In the genomic region with DNA sequence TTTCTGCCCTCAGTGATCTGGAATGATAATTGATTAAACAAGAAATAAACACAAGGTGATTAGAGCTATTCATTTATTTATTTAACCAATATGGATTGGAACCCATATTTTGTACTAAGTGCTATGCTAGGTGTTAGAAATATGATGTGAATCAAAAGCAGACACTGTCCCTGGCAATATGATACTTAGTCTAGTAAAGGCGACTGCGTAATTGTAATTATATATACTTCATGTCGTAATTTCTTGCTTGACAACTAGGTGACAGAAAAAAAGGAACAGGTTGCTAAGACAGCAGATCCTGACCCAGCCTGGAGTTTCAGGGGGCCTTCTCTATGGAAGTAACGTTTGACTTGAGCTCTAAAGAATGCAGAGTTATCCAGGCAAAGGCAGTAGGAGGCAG, we compare ENCODE assay signal across 38 cellular contexts.
"Had no signal": no experiment of that assay in that cellular context is flagged by ENCODE, and none has a peak within 500 bp of the region (broad histone marks: within the 10 kb centered on the region; RNA-seq: fewer than 3 reads in every experiment).

No MANE protein-coding gene starts in this region.

- H3K4me1 ChIP-seq: adrenal gland, ascending aorta, body of pancreas, breast epithelium had no signal

- H3K27me3 ChIP-seq: ascending aorta, body of pancreas, brain microvascular endothelial cell, cardiac muscle cell had no signal

- H3K4me3 ChIP-seq: adrenal gland, ascending aorta, body of pancreas, breast epithelium, cardiac muscle cell had no signal

- DNase-seq: activated effector memory CD4-positive, alpha-beta T cell treated with anti-CD3 and anti-CD28 coated beads, Interleukin-2, amount 50 U/mL, for 16 hours; activated effector memory CD4-positive, alpha-beta T cell treated with Interleukin-2 at 50 U/mL for 16 hours; activated gamma-delta T cell; activated gamma-delta T cell treated with Interleukin-2 at 50 U/mL for 16 hours; activated naive CD4-positive, alpha-beta T cell; activated naive CD4-positive, alpha-beta T cell treated with anti-CD3 and anti-CD28 coated beads for 36 hours; activated naive CD4-positive, alpha-beta T cell treated with anti-CD3 and anti-CD28 coated beads, Interleukin-2, amount 10 ng/mL, durations not matched to agents 7 days and 5 days; activated naive CD4-positive, alpha-beta T cell treated with anti-CD3 and anti-CD28 coated beads, Interleukin-2, amount 50 U/mL, for 16 hours; activated naive CD4-positive, alpha-beta T cell treated with Interleukin-2 at 50 U/mL for 16 hours; activated naive CD8-positive, alpha-beta T cell treated with anti-CD3 and anti-CD28 coated beads for 36 hours; activated naive CD8-positive, alpha-beta T cell treated with anti-CD3 and anti-CD28 coated beads, Interleukin-2, amount 10 ng/mL, durations not matched to agents 7 days and 5 days; activated naive CD8-positive, alpha-beta T cell treated with anti-CD3 and anti-CD28 coated beads, Interleukin-2, amount 50 U/mL, for 24 hours; activated T-cell treated with anti-CD3 and anti-CD28 coated beads for 4 hours; activated T-cell treated with anti-CD3 and anti-CD28 coated beads, Interleukin-2, amount 50 U/mL, for 1 hour; activated T-cell treated with anti-CD3 and anti-CD28 coated beads, Interleukin-2, amount 50 U/mL, for 24 hours; activated T-cell treated with anti-CD3 and anti-CD28 coated beads, Interleukin-2, amount 50 U/mL, for 4 hours; activated T-cell treated with anti-CD3 and anti-CD28 coated beads, Interleukin-2, amount 50 U/mL, for 48 hours; activated T-cell treated with anti-CD3 and anti-CD28 coated beads, Interleukin-2, amount 50 U/mL, for 72 hours; adrenal gland; amniotic stem cell; amygdala; anterior cingulate cortex; aorta; body of pancreas; brain microvascular endothelial cell; central memory CD4-positive, alpha-beta T cell; cerebellar nuclear complex had no signal

- H3K36me3 Mint-ChIP-seq: activated naive CD4-positive, alpha-beta T cell treated with anti-CD3 and anti-CD28 coated beads, Interleukin-2, amount 10 ng/mL, durations not matched to agents 7 days and 5 days; activated naive CD4-positive, alpha-beta T cell treated with anti-CD3 and anti-CD28 coated beads, Interleukin-2, amount 50 U/mL, for 24 hours; activated naive CD4-positive, alpha-beta T cell treated with anti-CD3 and anti-CD28 coated beads, Interleukin-2, amount 50 U/mL, for 72 hours; activated naive CD8-positive, alpha-beta T cell; activated naive CD8-positive, alpha-beta T cell treated with anti-CD3 and anti-CD28 coated beads for 36 hours; activated naive CD8-positive, alpha-beta T cell treated with anti-CD3 and anti-CD28 coated beads, Interleukin-2, amount 10 ng/mL, durations not matched to agents 7 days and 5 days; brain had no signal

- H3K9me3 ChIP-seq: adrenal gland, ascending aorta, body of pancreas, breast epithelium had no signal

- H3K27ac ChIP-seq: adrenal gland, ascending aorta, body of pancreas, brain microvascular endothelial cell, breast epithelium, cardiac muscle cell had no signal

- H3K4me1 Mint-ChIP-seq: activated naive CD4-positive, alpha-beta T cell treated with anti-CD3 and anti-CD28 coated beads, Interleukin-2, amount 10 ng/mL, durations not matched to agents 7 days and 5 days; activated naive CD4-positive, alpha-beta T cell treated with anti-CD3 and anti-CD28 coated beads, Interleukin-2, amount 50 U/mL, for 24 hours; activated naive CD8-positive, alpha-beta T cell treated with anti-CD3 and anti-CD28 coated beads for 36 hours; activated naive CD8-positive, alpha-beta T cell treated with anti-CD3 and anti-CD28 coated beads, Interleukin-2, amount 10 ng/mL, durations not matched to agents 7 days and 5 days; activated naive CD8-positive, alpha-beta T cell treated with anti-CD3 and anti-CD28 coated beads, Interleukin-2, amount 50 U/mL, for 24 hours; activated T-helper 17 cell treated with anti-CD3 and anti-CD28 coated beads, Interleukin-2, amount 50 U/mL, for 72 hours; brain; central memory CD8-positive, alpha-beta T cell had no signal

- H3K27ac Mint-ChIP-seq: activated naive CD4-positive, alpha-beta T cell treated with anti-CD3 and anti-CD28 coated beads for 36 hours; activated naive CD4-positive, alpha-beta T cell treated with anti-CD3 and anti-CD28 coated beads, Interleukin-2, amount 10 ng/mL, durations not matched to agents 7 days and 5 days; activated naive CD4-positive, alpha-beta T cell treated with anti-CD3 and anti-CD28 coated beads, Interleukin-2, amount 50 U/mL, for 24 hours; activated naive CD4-positive, alpha-beta T cell treated with anti-CD3 and anti-CD28 coated beads, Interleukin-2, amount 50 U/mL, for 72 hours; activated naive CD8-positive, alpha-beta T cell; activated naive CD8-positive, alpha-beta T cell treated with anti-CD3 and anti-CD28 coated beads for 36 hours; activated naive CD8-positive, alpha-beta T cell treated with anti-CD3 and anti-CD28 coated beads, Interleukin-2, amount 10 ng/mL, durations not matched to agents 7 days and 5 days; activated naive CD8-positive, alpha-beta T cell treated with anti-CD3 and anti-CD28 coated beads, Interleukin-2, amount 50 U/mL, for 24 hours; activated T-cell treated with anti-CD3 and anti-CD28 coated beads, Interleukin-2, amount 50 U/mL, for 24 hours; activated T-cell treated with anti-CD3 and anti-CD28 coated beads, Interleukin-2, amount 50 U/mL, for 72 hours; activated T-helper 1 cell treated with anti-CD3 and anti-CD28 coated beads, Interleukin-12 subunit alpha, Interleukin-12 subunit beta, Interleukin-2, Interleukin-4 antibody, amounts not matched to agents 30 ng/mL and 10 ng/mL and 1 ng/mL, durations not matched to agents 14 hours and 24 hours and 36 hours; activated T-helper 17 cell treated with anti-CD3 and anti-CD28 coated beads, Interleukin-2, amount 50 U/mL, for 72 hours; activated T-helper 2 cell treated with anti-CD3 and anti-CD28 coated beads, Interferon-gamma antibody, Interleukin-2, Interleukin-4, amounts not matched to agents 10 μg/mL and 5 μg/mL and 100 μg/mL, durations not matched to agents 14 hours and 24 hours and 36 hours; brain had no signal

- ATAC-seq: activated naive CD4-positive, alpha-beta T cell treated with anti-CD3 and anti-CD28 coated beads, Interleukin-2, amount 50 U/mL, for 72 hours; activated naive CD8-positive, alpha-beta T cell treated with anti-CD3 and anti-CD28 coated beads, Interleukin-2, amount 50 U/mL, for 24 hours; activated T-cell treated with anti-CD3 and anti-CD28 coated beads, Interleukin-2, amount 50 U/mL, for 4 hours; activated T-cell treated with anti-CD3 and anti-CD28 coated beads, Interleukin-2, amount 50 U/mL, for 72 hours; activated T-helper 17 cell treated with anti-CD3 and anti-CD28 coated beads, Interleukin-2, amount 50 U/mL, for 72 hours; body of pancreas had no signal

- H3K36me3 ChIP-seq: adrenal gland, ascending aorta, brain microvascular endothelial cell, breast epithelium, cardiac muscle cell had no signal

- H3K27me3 Mint-ChIP-seq: activated naive CD4-positive, alpha-beta T cell treated with anti-CD3 and anti-CD28 coated beads, Interleukin-2, amount 10 ng/mL, durations not matched to agents 7 days and 5 days; activated naive CD8-positive, alpha-beta T cell; activated naive CD8-positive, alpha-beta T cell treated with anti-CD3 and anti-CD28 coated beads for 36 hours; activated naive CD8-positive, alpha-beta T cell treated with anti-CD3 and anti-CD28 coated beads, Interleukin-2, amount 10 ng/mL, durations not matched to agents 7 days and 5 days; activated T-helper 17 cell treated with anti-CD3 and anti-CD28 coated beads, Interleukin-2, amount 50 U/mL, for 72 hours; brain; central memory CD8-positive, alpha-beta T cell had no signal

- H3K4me3 Mint-ChIP-seq: activated naive CD4-positive, alpha-beta T cell treated with anti-CD3 and anti-CD28 coated beads for 36 hours; activated naive CD4-positive, alpha-beta T cell treated with anti-CD3 and anti-CD28 coated beads, Interleukin-2, amount 10 ng/mL, durations not matched to agents 7 days and 5 days; activated naive CD4-positive, alpha-beta T cell treated with anti-CD3 and anti-CD28 coated beads, Interleukin-2, amount 50 U/mL, for 24 hours; activated naive CD8-positive, alpha-beta T cell; activated naive CD8-positive, alpha-beta T cell treated with anti-CD3 and anti-CD28 coated beads for 36 hours; activated naive CD8-positive, alpha-beta T cell treated with anti-CD3 and anti-CD28 coated beads, Interleukin-2, amount 10 ng/mL, durations not matched to agents 7 days and 5 days; activated naive CD8-positive, alpha-beta T cell treated with anti-CD3 and anti-CD28 coated beads, Interleukin-2, amount 50 U/mL, for 24 hours; activated T-cell treated with anti-CD3 and anti-CD28 coated beads, Interleukin-2, amount 50 U/mL, for 24 hours; activated T-cell treated with anti-CD3 and anti-CD28 coated beads, Interleukin-2, amount 50 U/mL, for 4 hours; activated T-cell treated with anti-CD3 and anti-CD28 coated beads, Interleukin-2, amount 50 U/mL, for 72 hours; activated T-helper 1 cell treated with anti-CD3 and anti-CD28 coated beads, Interleukin-12 subunit alpha, Interleukin-12 subunit beta, Interleukin-2, Interleukin-4 antibody, amounts not matched to agents 30 ng/mL and 10 ng/mL and 1 ng/mL, durations not matched to agents 14 hours and 24 hours and 36 hours; activated T-helper 17 cell treated with anti-CD3 and anti-CD28 coated beads, Interleukin-2, amount 50 U/mL, for 72 hours; brain; central memory CD8-positive, alpha-beta T cell had no signal

- H3K9me3 Mint-ChIP-seq: activated naive CD4-positive, alpha-beta T cell treated with anti-CD3 and anti-CD28 coated beads for 36 hours; activated naive CD4-positive, alpha-beta T cell treated with anti-CD3 and anti-CD28 coated beads, Interleukin-2, amount 10 ng/mL, durations not matched to agents 7 days and 5 days; activated naive CD4-positive, alpha-beta T cell treated with anti-CD3 and anti-CD28 coated beads, Interleukin-2, amount 50 U/mL, for 24 hours; activated naive CD8-positive, alpha-beta T cell treated with anti-CD3 and anti-CD28 coated beads for 36 hours; activated naive CD8-positive, alpha-beta T cell treated with anti-CD3 and anti-CD28 coated beads, Interleukin-2, amount 10 ng/mL, durations not matched to agents 7 days and 5 days; activated naive CD8-positive, alpha-beta T cell treated with anti-CD3 and anti-CD28 coated beads, Interleukin-2, amount 50 U/mL, for 24 hours; activated T-cell treated with anti-CD3 and anti-CD28 coated beads, Interleukin-2, amount 50 U/mL, for 24 hours; activated T-cell treated with anti-CD3 and anti-CD28 coated beads, Interleukin-2, amount 50 U/mL, for 4 hours; activated T-cell treated with anti-CD3 and anti-CD28 coated beads, Interleukin-2, amount 50 U/mL, for 72 hours; activated T-helper 1 cell treated with anti-CD3 and anti-CD28 coated beads, Interleukin-12 subunit alpha, Interleukin-12 subunit beta, Interleukin-2, Interleukin-4 antibody, amounts not matched to agents 30 ng/mL and 10 ng/mL and 1 ng/mL, durations not matched to agents 14 hours and 24 hours and 36 hours; activated T-helper 17 cell treated with anti-CD3 and anti-CD28 coated beads, Interleukin-2, amount 50 U/mL, for 72 hours; activated T-helper 2 cell treated with anti-CD3 and anti-CD28 coated beads, Interferon-gamma antibody, Interleukin-2, Interleukin-4, amounts not matched to agents 10 μg/mL and 5 μg/mL and 100 μg/mL, durations not matched to agents 14 hours and 24 hours and 36 hours; central memory CD8-positive, alpha-beta T cell had no signal
